In the genomic region with DNA sequence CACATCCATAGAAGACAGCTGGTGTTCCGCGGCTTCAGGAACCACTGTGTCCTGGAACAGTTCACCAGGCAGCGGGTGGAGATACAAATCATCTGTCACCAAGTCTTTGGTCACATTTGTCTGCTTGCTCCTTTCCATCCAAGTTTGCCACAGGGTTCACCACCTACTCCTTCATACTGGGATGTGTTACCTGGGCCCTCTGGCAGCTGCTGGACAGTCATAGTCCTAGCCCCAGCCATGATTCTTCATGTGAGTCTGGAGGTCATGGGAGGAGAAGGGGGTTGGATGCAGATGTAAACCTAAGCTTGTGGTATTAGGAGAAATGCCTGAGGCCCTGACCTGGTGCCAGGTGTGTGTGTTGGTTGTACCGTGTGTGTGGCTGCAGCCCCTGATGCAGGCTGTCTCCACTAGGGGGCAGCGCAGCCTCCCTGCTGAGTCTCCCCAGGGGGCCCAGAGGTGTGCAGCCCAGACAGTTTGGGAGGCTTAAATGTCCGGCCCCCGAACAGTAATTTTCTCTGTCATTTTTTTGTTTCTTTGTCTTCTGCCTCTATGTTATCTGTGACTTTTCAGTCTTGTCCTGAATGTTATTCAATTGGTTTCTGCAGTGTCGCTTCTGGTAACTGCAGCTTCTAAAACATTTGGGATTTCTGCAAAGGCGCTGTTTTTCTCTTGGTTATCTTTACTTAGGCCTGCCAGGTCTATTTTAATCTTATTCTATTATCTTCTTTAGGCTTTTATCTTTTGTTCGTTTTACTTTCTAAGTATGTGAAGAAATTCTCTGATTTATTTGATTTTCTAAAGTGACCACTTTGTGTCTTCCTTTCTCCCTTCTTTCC, we compare ENCODE assay signal across 9 cellular contexts. TPM values are rescaled to one million over a fixed set of nuclear protein-coding genes. Genes with fewer than 3 reads are reported as not detected.
DNase-seq lines count a peak whose midpoint lies in the region; ATAC-seq and TF ChIP-seq lines count a peak whose summit lies in the region.
"Had no signal": no experiment of that assay in that cellular context is flagged by ENCODE, and none has a peak within 500 bp of the region (broad histone marks: within the 10 kb centered on the region; RNA-seq: fewer than 3 reads in every experiment).

No MANE protein-coding gene starts in this region.

- TF ChIP-seq POLR2A in sigmoid colon (IDR thresholded peaks at IDR 0.05), result no peak

- H3K9me3 Mint-ChIP-seq in activated T-cell treated with anti-CD3 and anti-CD28 coated beads, Interleukin-2, amount 50 U/mL, for 4 hours, result peaks cover 5% of the 10 kb centered on the region

- DNase-seq in activated T-cell treated with anti-CD3 and anti-CD28 coated beads for 24 hours (ENCODE audit: low read depth) (peak; percentile 6), MG63 (peak; percentile 8), dermis blood vessel endothelial cell (peak; percentile 51), retinal pigment epithelial cell (ENCODE audit: low read depth) (no peak), Ammon's horn (ENCODE audit: low spot score) (no peak), sigmoid colon (no peak), NCI-H446 (lab: John Stamatoyannopoulos, UW) (no peak)
- no peak for DNase-seq in activated T-cell treated with anti-CD3 and anti-CD28 coated beads, Interleukin-2, amount 50 U/mL, for 4 hours

- peaks cover 5% of the 10 kb centered on the region for H3K27me3 Mint-ChIP-seq in activated T-cell treated with anti-CD3 and anti-CD28 coated beads, Interleukin-2, amount 50 U/mL, for 4 hours (ENCODE audit: low read depth)

- peaks cover 2% of the 10 kb centered on the region for H3K27me3 ChIP-seq in MG63
- H3K27me3 ChIP-seq in sigmoid colon, result peaks cover 0 to 3% (median 0%) of the 10 kb centered on the region in 3 donors

- TF ChIP-seq CTCF in retinal pigment epithelial cell (conservative IDR thresholded peaks at IDR 0.05; ENCODE audit: low read depth, low read length) (peak; percentile 44), sigmoid colon (IDR thresholded peaks at IDR 0.05) (no peak)

- H3K4me1 Mint-ChIP-seq in activated T-cell treated with anti-CD3 and anti-CD28 coated beads, Interleukin-2, amount 50 U/mL, for 4 hours (ENCODE audit: low read depth), result no peaks in the 10 kb centered on the region
- H3K4me1 Mint-ChIP-seq: naive thymus-derived CD8-positive, alpha-beta T cell had no signal

- H3K4me3 Mint-ChIP-seq in activated T-cell treated with anti-CD3 and anti-CD28 coated beads, Interleukin-2, amount 50 U/mL, for 4 hours, result no peak overlapping the region
- H3K4me3 Mint-ChIP-seq: naive thymus-derived CD8-positive, alpha-beta T cell had no signal

- no peak for ATAC-seq in activated T-cell treated with anti-CD3 and anti-CD28 coated beads, Interleukin-2, amount 50 U/mL, for 4 hours
- ATAC-seq: naive thymus-derived CD8-positive, alpha-beta T cell had no signal

- no peaks in the 10 kb centered on the region for H3K4me1 ChIP-seq in sigmoid colon

- WGBS in sigmoid colon, 2 donors, result 61 to 70% methylated on average over 10 of the region's 10 CpGs

- intact Hi-C loops in sigmoid colon (cut with DNase I), result no loop called here

- H3K9me3 ChIP-seq in MG63 (no peaks in the 10 kb centered on the region), sigmoid colon (no peaks in the 10 kb centered on the region)

- TF ChIP-seq EP300 in sigmoid colon (IDR thresholded peaks at IDR 0.05), result no peak

- H3K36me3 Mint-ChIP-seq in activated T-cell treated with anti-CD3 and anti-CD28 coated beads, Interleukin-2, amount 50 U/mL, for 4 hours (ENCODE audit: insufficient read depth), result no peaks in the 10 kb centered on the region
- H3K36me3 Mint-ChIP-seq: naive thymus-derived CD8-positive, alpha-beta T cell had no signal

- no peak overlapping the region for H3K27ac ChIP-seq in sigmoid colon

- H3K4me3 ChIP-seq in MG63 (no peak overlapping the region), retinal pigment epithelial cell (ENCODE audit: low read length) (no peak overlapping the region), sigmoid colon (no peak overlapping the region)

- H3K36me3 ChIP-seq in MG63 (no peaks in the 10 kb centered on the region), sigmoid colon (no peaks in the 10 kb centered on the region)

RNA-seq across cellular contexts. Expression of gene NPS, which starts 14.8 kb away (rescaled TPM):
- not detected for total RNA-seq in activated T-cell treated with anti-CD3 and anti-CD28 coated beads, Interleukin-2, amount 50 U/mL, for 4 hours
- not detected in 2 replicates for total RNA-seq in MG63 (2014; rRNA removed; shearing (Covaris generic); ENCODE audit: low replicate concordance)
- total RNA-seq in dermis blood vessel endothelial cell, result not detected in 2 replicates
- not detected for total RNA-seq in sigmoid colon
- polyA plus RNA-seq in sigmoid colon, result not detected
- total RNA-seq: naive thymus-derived CD8-positive, alpha-beta T cell had no signal
- polyA plus RNA-seq: naive thymus-derived CD8-positive, alpha-beta T cell had no signal

Comparison
In these comparisons a context has a peak if more than half of its experiments do, and no peak if none do; other contexts are left out.
1. DNase-seq: peak in activated T-cell treated with anti-CD3 and anti-CD28 coated beads for 24 hours (single experiment), MG63 (single experiment) and dermis blood vessel endothelial cell (single experiment); none in activated T-cell treated with anti-CD3 and anti-CD28 coated beads, Interleukin-2, amount 50 U/mL, for 4 hours (single experiment), retinal pigment epithelial cell (single experiment), Ammon's horn (single experiment), sigmoid colon (single experiment) and NCI-H446 (0 of 2).